22 cellular contexts compared by ENCODE assay signal in genomic region chr3:187288176-187288893, GRCh38. TPM values are rescaled to one million over a fixed set of nuclear protein-coding genes. Genes with fewer than 3 reads are reported as not detected.
DNase-seq lines count a peak whose midpoint lies in the region; ATAC-seq, FAIRE-seq and TF ChIP-seq lines count a peak whose summit lies in the region.
"Had no signal": no experiment of that assay in that cellular context is flagged by ENCODE, and none has a peak within 500 bp of the region (broad histone marks: within the 10 kb centered on the region; RNA-seq: fewer than 3 reads in every experiment).

No MANE protein-coding gene starts in this region.

- no peak overlapping the region for H3K23ac ChIP-seq in H1 (ENCODE audit: insufficient read length)

- TF ChIP-seq CTCF in LNCaP clone FGC (IDR thresholded peaks at IDR 0.05; ENCODE audit: control insufficient read depth, extremely low read depth, insufficient read depth) (no peak), H1 (IDR thresholded peaks at IDR 0.05; ENCODE audit: control extremely low read depth in 1 of 3, insufficient read depth in 1 of 3, low read depth in 1 of 3, low read length in 3 of 3) (no peak)

- H3K18ac ChIP-seq in H1 (ENCODE audit: extremely low read depth, low read length) = no peak overlapping the region

- H2BK15ac ChIP-seq in H1 (ENCODE audit: low read length) = no peak overlapping the region

- H4K91ac ChIP-seq in H1 (replicated peaks; ENCODE audit: insufficient read length, low read length) = no peak overlapping the region

- H3K27me3 ChIP-seq in H1 (replicated peaks in 1 of 4; ENCODE audit: control insufficient read depth in 3 of 4, extremely low read depth in 1 of 4, insufficient read depth in 3 of 4, low read length in 3 of 4) (peaks cover 0 to 3% (median 0%) of the 10 kb centered on the region in 4 experiments; a peak in 3 of 7 replicates), subcutaneous abdominal adipose tissue (ENCODE audit: control insufficient read depth in 5 of 5, insufficient read depth in 4 of 5, low read length in 5 of 5) (peaks cover 6 to 19% (median 10%) of the 10 kb centered on the region in 5 donors)
- H3K27me3 ChIP-seq: stomach had no signal

- peaks cover 9% of the 10 kb centered on the region for H3K23me2 ChIP-seq in H1 (ENCODE audit: low read depth, low read length)

- H2BK20ac ChIP-seq in H1 (ENCODE audit: low read length) = 0 out of 2 replicates have a peak overlapping the region, but pooled peaks have one; percentile 53

- peak; percentile 33 for ATAC-seq in left lobe of liver
- ATAC-seq in HG02885 (IDR thresholded peaks at IDR 0.05; ENCODE audit: poor library complexity, unreplicated experiment) = no peak
- no peak for ATAC-seq in esophagus mucosa
- ATAC-seq: foreskin keratinocyte, SK-N-SH treated with all-trans-retinoic acid at 6 μM for 48 hours had no signal

- H2BK5ac ChIP-seq in H1 (ENCODE audit: low read depth, low read length) = no peak overlapping the region

- H3K4me3 ChIP-seq in LNCaP clone FGC (ENCODE audit: low read depth, low read length) (no peak overlapping the region), H1 (ENCODE audit: extremely low read depth in 1 of 4, insufficient read depth in 2 of 4, low read depth in 3 of 4, low read length in 4 of 4) (no peak overlapping the region), subcutaneous abdominal adipose tissue (ENCODE audit: low read depth in 1 of 5, low read length in 5 of 5) (peak overlapping the region in 3 of 5 donors; percentile 2 to 20 (median 10))
- H3K4me3 ChIP-seq: stomach had no signal

- H3K36me3 ChIP-seq in H1 (ENCODE audit: control insufficient read depth in 2 of 4, insufficient read depth in 4 of 4, low read length in 3 of 4) (no peaks in the 10 kb centered on the region; a peak in 1 of 8 replicates), subcutaneous abdominal adipose tissue (ENCODE audit: control insufficient read depth in 5 of 5, insufficient read depth in 5 of 5, low read length in 5 of 5) (no peaks in the 10 kb centered on the region)
- H3K36me3 ChIP-seq: stomach had no signal

- H3K27ac ChIP-seq in H1 (ENCODE audit: low read depth, low read length) (no peak overlapping the region), subcutaneous abdominal adipose tissue (ENCODE audit: low read depth, low read length) (no peak overlapping the region)
- H3K27ac ChIP-seq: foreskin keratinocyte, HL-60, stomach had no signal

- 85% methylated on average over 9 of the region's 9 CpGs; no CpG with 5 or more reads in 1 of the 2 experiments for WGBS in H1 (ENCODE audit: extremely low coverage in 1 of 2, insufficient coverage in 1 of 2, insufficient read length in 1 of 2, insufficient replicate concordance in 2 of 2, low coverage in 1 of 2, low lambda C conversion rate in 2 of 2, missing lambda C conversion rate in 1 of 2), 2 experiments

- no peak overlapping the region for H2BK12ac ChIP-seq in H1 (ENCODE audit: low read depth, low read length)

- H3K4ac ChIP-seq in H1 (replicated peaks; ENCODE audit: insufficient read length, low read depth, low read length) = no peak overlapping the region

- no peak for TF ChIP-seq RAD21 in H1 (IDR thresholded peaks at IDR 0.05 in 1 of 2, conservative IDR thresholded peaks at IDR 0.05 in 1 of 2; ENCODE audit: low read depth in 2 of 2, low read length in 2 of 2)

- H2AFZ ChIP-seq in H1 (ENCODE audit: low read length) = no peak overlapping the region

- no peak overlapping the region for H3K4me2 ChIP-seq in H1 (ENCODE audit: insufficient read depth in 1 of 2, low read depth in 2 of 2, low read length in 2 of 2)

- no peak for TF ChIP-seq POLR2A in H1 (IDR thresholded peaks at IDR 0.05; ENCODE audit: control extremely low read depth in 1 of 2, low read depth in 2 of 2, low read length in 2 of 2)

- H4K5ac ChIP-seq in H1 (ENCODE audit: insufficient read length, low read depth, low read length) = no peak overlapping the region

- H3K9me3 ChIP-seq in H1 (ENCODE audit: insufficient read depth in 2 of 2, low read depth in 1 of 2, low read length in 1 of 2) (no peaks in the 10 kb centered on the region), subcutaneous abdominal adipose tissue (ENCODE audit: control insufficient read depth in 5 of 5, low read length in 5 of 5) (no peaks in the 10 kb centered on the region)
- H3K9me3 ChIP-seq: stomach had no signal

- no peaks in the 10 kb centered on the region for H3K79me2 ChIP-seq in H1 (ENCODE audit: control insufficient read depth in 1 of 2, insufficient read depth in 2 of 2, low read length in 2 of 2)

- H3K9ac ChIP-seq in H1 (replicated peaks in 1 of 4; ENCODE audit: extremely low read depth in 1 of 4, low read depth in 3 of 4, low read length in 3 of 4) = no peak overlapping the region
- H3K9ac ChIP-seq in subcutaneous abdominal adipose tissue (ENCODE audit: low read length in 5 of 5) = no peak overlapping the region

- no peak overlapping the region for H2AK5ac ChIP-seq in H1 (ENCODE audit: low read depth, low read length)

- H3K56ac ChIP-seq in H1 (replicated peaks; ENCODE audit: insufficient read length, low read depth, low read length) = no peak overlapping the region

- POLR2A ChIA-PET in H1 (lab: Charles Lee; ENCODE audit: partially characterized antibody) = interaction anchor here (1.3 to 1.7 kb wide), 2 partner anchors 13 to 118 kb away, joined by 3 to 6 read pairs; no protein-coding TSS in a partner anchor

- no peaks in the 10 kb centered on the region for H4K20me1 ChIP-seq in H1 (replicated peaks in 1 of 2; ENCODE audit: control insufficient read depth in 1 of 2, insufficient read depth in 2 of 2, low read length in 2 of 2)

- H3K14ac ChIP-seq in H1 (ENCODE audit: insufficient read length) = no peak overlapping the region

- CTCF ChIA-PET in H1 (lab: Charles Lee; ENCODE audit: partially characterized antibody) = interaction anchor here (0.7 to 2.7 kb wide), 11 partner anchors 10 to 391 kb away, joined by 3 to 13 read pairs (median 4); no protein-coding TSS in a partner anchor

- H3K4me1 ChIP-seq in H1 (replicated peaks in 1 of 4; ENCODE audit: control insufficient read depth in 3 of 4, insufficient read depth in 4 of 4, low read length in 3 of 4) = peaks cover 3 to 16% (median 10%) of the 10 kb centered on the region in 4 experiments; a peak in 6 of 7 replicates
- H3K4me1 ChIP-seq in subcutaneous abdominal adipose tissue (ENCODE audit: control insufficient read depth in 5 of 5, insufficient read depth in 5 of 5, low read length in 5 of 5) = peaks cover 0 to 23% (median 7%) of the 10 kb centered on the region in 5 donors
- H3K4me1 ChIP-seq: foreskin keratinocyte had no signal

- FAIRE-seq in H1 (lab: Jason Lieb, UNC) = no peak
- FAIRE-seq: astrocyte, urothelium cell line had no signal

- peak; percentile 80 for DNase-seq in LNCaP clone FGC (ENCODE audit: low read depth)
- DNase-seq in H1 (ENCODE audit: low read depth in 1 of 2, low spot score in 2 of 2) = no peak
- peak; percentile 69 for DNase-seq in left lobe of liver (ENCODE audit: low spot score)
- DNase-seq in D341Med (ENCODE audit: low spot score) = no peak
- DNase-seq in dermis blood vessel endothelial cell = no peak
- DNase-seq: activated CD4-positive, alpha-beta T cell treated with anti-CD3 and anti-CD28 coated beads for 4 hours; activated effector memory CD4-positive, alpha-beta T cell treated with Interleukin-2 at 50 U/mL for 16 hours; foreskin keratinocyte; H7; KBM-7; NCI-H1092 treated with DMSO at 0.1 percent for 48 hours; NCI-H2171 treated with DMSO at 0.1 percent for 48 hours; NCI-H774; nucleus accumbens; stomach had no signal

- no peaks in the 10 kb centered on the region for H3K79me1 ChIP-seq in H1 (ENCODE audit: low read depth, low read length)

- no peak overlapping the region for H4K8ac ChIP-seq in H1 (ENCODE audit: extremely low read depth, insufficient read depth, low read length)

- no peak for TF ChIP-seq EP300 in H1 (IDR thresholded peaks at IDR 0.05; ENCODE audit: borderline replicate concordance in 1 of 2, low read depth in 2 of 2, low read length in 2 of 2)

- H2BK120ac ChIP-seq in H1 (replicated peaks; ENCODE audit: low read depth, low read length) = no peak overlapping the region

TF ChIP-seq in H1, 55 proteins besides CTCF, POLR2A, EP300 and RAD21:
- TF ChIP-seq SRF (IDR thresholded peaks at IDR 0.05; ENCODE audit: low read depth, low read length) (no peak), SIRT6 (IDR thresholded peaks at IDR 0.05; ENCODE audit: low read length) (no peak), HDAC6 (IDR thresholded peaks at IDR 0.05; ENCODE audit: low read depth, low read length) (no peak), EGR1 (IDR thresholded peaks at IDR 0.05; ENCODE audit: borderline replicate concordance, low read depth, low read length) (no peak), PHF8 (conservative IDR thresholded peaks at IDR 0.05; ENCODE audit: low read depth, low read length) (no peak), FOSL1 (IDR thresholded peaks at IDR 0.05; ENCODE audit: insufficient read depth, low read depth, low read length) (no peak), RXRA (IDR thresholded peaks at IDR 0.05; ENCODE audit: insufficient read depth, low read depth, low read length) (no peak), CBX5 (IDR thresholded peaks at IDR 0.05; ENCODE audit: low read depth, low read length) (no peak), SIX5 (IDR thresholded peaks at IDR 0.05; ENCODE audit: low read depth, low read length) (no peak), NRF1 (IDR thresholded peaks at IDR 0.05; ENCODE audit: low read depth, low read length) (no peak), TBP (IDR thresholded peaks at IDR 0.05; ENCODE audit: low read depth, low read length) (no peak), MAFK (IDR thresholded peaks at IDR 0.05; ENCODE audit: low read depth, low read length) (no peak)

RNA-seq across cellular contexts. Expression of gene MASP1, which starts 3.2 kb away (rescaled TPM):
- 2.7 and 3.2 TPM in 2 replicates for total RNA-seq in H1 (2021; fragmentation: NEBNext Ultra II Directional; extraction: Animal tissue kit (Norgen Biotek cat#: 25700))
- polyA plus RNA-seq in H1 (2011; rRNA removed) = 3.5 and 5.8 TPM in 2 replicates
- 4.7 TPM for polyA plus RNA-seq in H1 (2011; cell fraction: cytosol; rRNA removed)
- polyA plus RNA-seq in H1 (2011; cell fraction: nucleus; rRNA removed) = 4.2 TPM
- polyA plus RNA-seq in H1 (2012, experiment 1 of 2) = 1.6 to 2.8 TPM (median 1.8 TPM) in 4 replicates
- 1.0 TPM for polyA plus RNA-seq in H1 (2012, experiment 2 of 2)
- polyA plus RNA-seq in H1 (2013, experiment 1 of 2) = 3.5 TPM
- 3.8 TPM for polyA plus RNA-seq in H1 (2013, experiment 2 of 2)
- 8.3 and 8.4 TPM in 2 replicates for polyA minus RNA-seq in H1 (2011; rRNA and poly(A)+ RNA removed)
- 3.3 TPM for polyA minus RNA-seq in H1 (2011; cell fraction: cytosol; rRNA and poly(A)+ RNA removed)
- 5.1 TPM for polyA minus RNA-seq in H1 (2011; cell fraction: nucleus; rRNA and poly(A)+ RNA removed)
- total RNA-seq in left lobe of liver (93.7 TPM), dermis blood vessel endothelial cell (0.68 and 2.3 TPM in 2 replicates), esophagus mucosa (1.6 TPM)
- total RNA-seq: foreskin keratinocyte had no signal
- polyA plus RNA-seq: foreskin keratinocyte had no signal

Comparison
In these comparisons a context has a peak if more than half of its experiments do, and no peak if none do; other contexts are left out.
1. DNase-seq: peak in LNCaP clone FGC (single experiment) and left lobe of liver (single experiment); none in H1 (0 of 2), D341Med (single experiment) and dermis blood vessel endothelial cell (single experiment).
2. H3K4me3 ChIP-seq: peak in subcutaneous abdominal adipose tissue (3 of 5); none in LNCaP clone FGC (single experiment) and H1 (0 of 4).
3. RNA of gene MASP1, which starts 3.2 kb away (total RNA-seq): 93.7 TPM in left lobe of liver (single experiment); 2.7 to 3.2 TPM in H1, 1.6 TPM in esophagus mucosa (single experiment) and 0.68 to 2.3 TPM in dermis blood vessel endothelial cell; every median in the first group is over 10 times any median in the second.